39 cellular contexts compared by ENCODE assay signal in genomic region chr3:59167756-59168155, GRCh38.
"Had no signal": no experiment of that assay in that cellular context is flagged by ENCODE, and none has a peak within 500 bp of the region (broad histone marks: within the 10 kb centered on the region; RNA-seq: fewer than 3 reads in every experiment).

No MANE protein-coding gene starts in this region.

- H3K27ac ChIP-seq: adrenal gland, ascending aorta, body of pancreas, brain microvascular endothelial cell, breast epithelium, cardiac muscle cell had no signal

- H3K36me3 ChIP-seq: adrenal gland, ascending aorta, brain microvascular endothelial cell, breast epithelium, cardiac muscle cell had no signal

- H3K4me3 Mint-ChIP-seq: activated naive CD4-positive, alpha-beta T cell treated with anti-CD3 and anti-CD28 coated beads for 36 hours; activated naive CD4-positive, alpha-beta T cell treated with anti-CD3 and anti-CD28 coated beads, Interleukin-2, amount 10 ng/mL, durations not matched to agents 7 days and 5 days; activated naive CD4-positive, alpha-beta T cell treated with anti-CD3 and anti-CD28 coated beads, Interleukin-2, amount 50 U/mL, for 24 hours; activated naive CD8-positive, alpha-beta T cell; activated naive CD8-positive, alpha-beta T cell treated with anti-CD3 and anti-CD28 coated beads for 36 hours; activated naive CD8-positive, alpha-beta T cell treated with anti-CD3 and anti-CD28 coated beads, Interleukin-2, amount 10 ng/mL, durations not matched to agents 7 days and 5 days; activated naive CD8-positive, alpha-beta T cell treated with anti-CD3 and anti-CD28 coated beads, Interleukin-2, amount 50 U/mL, for 24 hours; activated T-cell treated with anti-CD3 and anti-CD28 coated beads, Interleukin-2, amount 50 U/mL, for 4 hours; activated T-cell treated with anti-CD3 and anti-CD28 coated beads, Interleukin-2, amount 50 U/mL, for 72 hours; activated T-helper 1 cell treated with anti-CD3 and anti-CD28 coated beads, Interleukin-12 subunit alpha, Interleukin-12 subunit beta, Interleukin-2, Interleukin-4 antibody, amounts not matched to agents 30 ng/mL and 10 ng/mL and 1 ng/mL, durations not matched to agents 14 hours and 24 hours and 36 hours; activated T-helper 17 cell treated with anti-CD3 and anti-CD28 coated beads, Interleukin-2, amount 50 U/mL, for 72 hours; brain; central memory CD8-positive, alpha-beta T cell had no signal

- H3K4me1 Mint-ChIP-seq: activated naive CD4-positive, alpha-beta T cell treated with anti-CD3 and anti-CD28 coated beads, Interleukin-2, amount 10 ng/mL, durations not matched to agents 7 days and 5 days; activated naive CD4-positive, alpha-beta T cell treated with anti-CD3 and anti-CD28 coated beads, Interleukin-2, amount 50 U/mL, for 24 hours; activated naive CD8-positive, alpha-beta T cell treated with anti-CD3 and anti-CD28 coated beads for 36 hours; activated naive CD8-positive, alpha-beta T cell treated with anti-CD3 and anti-CD28 coated beads, Interleukin-2, amount 10 ng/mL, durations not matched to agents 7 days and 5 days; activated naive CD8-positive, alpha-beta T cell treated with anti-CD3 and anti-CD28 coated beads, Interleukin-2, amount 50 U/mL, for 24 hours; activated T-helper 17 cell treated with anti-CD3 and anti-CD28 coated beads, Interleukin-2, amount 50 U/mL, for 72 hours; brain; central memory CD8-positive, alpha-beta T cell had no signal

- ATAC-seq: activated naive CD4-positive, alpha-beta T cell treated with anti-CD3 and anti-CD28 coated beads, Interleukin-2, amount 50 U/mL, for 72 hours; activated naive CD8-positive, alpha-beta T cell treated with anti-CD3 and anti-CD28 coated beads, Interleukin-2, amount 50 U/mL, for 24 hours; activated T-cell treated with anti-CD3 and anti-CD28 coated beads, Interleukin-2, amount 50 U/mL, for 4 hours; activated T-cell treated with anti-CD3 and anti-CD28 coated beads, Interleukin-2, amount 50 U/mL, for 72 hours; activated T-helper 17 cell treated with anti-CD3 and anti-CD28 coated beads, Interleukin-2, amount 50 U/mL, for 72 hours; body of pancreas had no signal

- H3K27ac Mint-ChIP-seq: activated naive CD4-positive, alpha-beta T cell treated with anti-CD3 and anti-CD28 coated beads for 36 hours; activated naive CD4-positive, alpha-beta T cell treated with anti-CD3 and anti-CD28 coated beads, Interleukin-2, amount 10 ng/mL, durations not matched to agents 7 days and 5 days; activated naive CD4-positive, alpha-beta T cell treated with anti-CD3 and anti-CD28 coated beads, Interleukin-2, amount 50 U/mL, for 24 hours; activated naive CD4-positive, alpha-beta T cell treated with anti-CD3 and anti-CD28 coated beads, Interleukin-2, amount 50 U/mL, for 72 hours; activated naive CD8-positive, alpha-beta T cell; activated naive CD8-positive, alpha-beta T cell treated with anti-CD3 and anti-CD28 coated beads for 36 hours; activated naive CD8-positive, alpha-beta T cell treated with anti-CD3 and anti-CD28 coated beads, Interleukin-2, amount 10 ng/mL, durations not matched to agents 7 days and 5 days; activated naive CD8-positive, alpha-beta T cell treated with anti-CD3 and anti-CD28 coated beads, Interleukin-2, amount 50 U/mL, for 24 hours; activated T-cell treated with anti-CD3 and anti-CD28 coated beads, Interleukin-2, amount 50 U/mL, for 72 hours; activated T-helper 1 cell treated with anti-CD3 and anti-CD28 coated beads, Interleukin-12 subunit alpha, Interleukin-12 subunit beta, Interleukin-2, Interleukin-4 antibody, amounts not matched to agents 30 ng/mL and 10 ng/mL and 1 ng/mL, durations not matched to agents 14 hours and 24 hours and 36 hours; activated T-helper 17 cell treated with anti-CD3 and anti-CD28 coated beads, Interleukin-2, amount 50 U/mL, for 72 hours; activated T-helper 2 cell treated with anti-CD3 and anti-CD28 coated beads, Interferon-gamma antibody, Interleukin-2, Interleukin-4, amounts not matched to agents 10 μg/mL and 5 μg/mL and 100 μg/mL, durations not matched to agents 14 hours and 24 hours and 36 hours; brain had no signal

- H3K9me3 Mint-ChIP-seq: activated naive CD4-positive, alpha-beta T cell treated with anti-CD3 and anti-CD28 coated beads for 36 hours; activated naive CD4-positive, alpha-beta T cell treated with anti-CD3 and anti-CD28 coated beads, Interleukin-2, amount 10 ng/mL, durations not matched to agents 7 days and 5 days; activated naive CD4-positive, alpha-beta T cell treated with anti-CD3 and anti-CD28 coated beads, Interleukin-2, amount 50 U/mL, for 24 hours; activated naive CD8-positive, alpha-beta T cell treated with anti-CD3 and anti-CD28 coated beads for 36 hours; activated naive CD8-positive, alpha-beta T cell treated with anti-CD3 and anti-CD28 coated beads, Interleukin-2, amount 10 ng/mL, durations not matched to agents 7 days and 5 days; activated naive CD8-positive, alpha-beta T cell treated with anti-CD3 and anti-CD28 coated beads, Interleukin-2, amount 50 U/mL, for 24 hours; activated T-cell treated with anti-CD3 and anti-CD28 coated beads, Interleukin-2, amount 50 U/mL, for 4 hours; activated T-cell treated with anti-CD3 and anti-CD28 coated beads, Interleukin-2, amount 50 U/mL, for 72 hours; activated T-helper 1 cell treated with anti-CD3 and anti-CD28 coated beads, Interleukin-12 subunit alpha, Interleukin-12 subunit beta, Interleukin-2, Interleukin-4 antibody, amounts not matched to agents 30 ng/mL and 10 ng/mL and 1 ng/mL, durations not matched to agents 14 hours and 24 hours and 36 hours; activated T-helper 17 cell treated with anti-CD3 and anti-CD28 coated beads, Interleukin-2, amount 50 U/mL, for 72 hours; activated T-helper 2 cell treated with anti-CD3 and anti-CD28 coated beads, Interferon-gamma antibody, Interleukin-2, Interleukin-4, amounts not matched to agents 10 μg/mL and 5 μg/mL and 100 μg/mL, durations not matched to agents 14 hours and 24 hours and 36 hours; central memory CD8-positive, alpha-beta T cell had no signal

- H3K27me3 Mint-ChIP-seq: activated naive CD8-positive, alpha-beta T cell; activated naive CD8-positive, alpha-beta T cell treated with anti-CD3 and anti-CD28 coated beads for 36 hours; activated naive CD8-positive, alpha-beta T cell treated with anti-CD3 and anti-CD28 coated beads, Interleukin-2, amount 50 U/mL, for 24 hours; activated T-helper 17 cell treated with anti-CD3 and anti-CD28 coated beads, Interleukin-2, amount 50 U/mL, for 72 hours; brain; central memory CD8-positive, alpha-beta T cell had no signal

- H3K4me3 ChIP-seq: adrenal gland, ascending aorta, body of pancreas, breast epithelium, cardiac muscle cell had no signal

- FAIRE-seq: astrocyte, bronchial epithelial cell, colon had no signal

- DNase-seq: activated effector memory CD4-positive, alpha-beta T cell treated with anti-CD3 and anti-CD28 coated beads, Interleukin-2, amount 50 U/mL, for 16 hours; activated effector memory CD4-positive, alpha-beta T cell treated with Interleukin-2 at 50 U/mL for 16 hours; activated gamma-delta T cell; activated gamma-delta T cell treated with Interleukin-2 at 50 U/mL for 16 hours; activated naive CD4-positive, alpha-beta T cell; activated naive CD4-positive, alpha-beta T cell treated with anti-CD3 and anti-CD28 coated beads for 36 hours; activated naive CD4-positive, alpha-beta T cell treated with anti-CD3 and anti-CD28 coated beads, Interleukin-2, amount 10 ng/mL, durations not matched to agents 7 days and 5 days; activated naive CD4-positive, alpha-beta T cell treated with anti-CD3 and anti-CD28 coated beads, Interleukin-2, amount 50 U/mL, for 16 hours; activated naive CD4-positive, alpha-beta T cell treated with Interleukin-2 at 50 U/mL for 16 hours; activated naive CD8-positive, alpha-beta T cell treated with anti-CD3 and anti-CD28 coated beads for 36 hours; activated naive CD8-positive, alpha-beta T cell treated with anti-CD3 and anti-CD28 coated beads, Interleukin-2, amount 10 ng/mL, durations not matched to agents 7 days and 5 days; activated naive CD8-positive, alpha-beta T cell treated with anti-CD3 and anti-CD28 coated beads, Interleukin-2, amount 50 U/mL, for 24 hours; activated T-cell treated with anti-CD3 and anti-CD28 coated beads, Interleukin-2, amount 50 U/mL, for 4 hours; activated T-cell treated with anti-CD3 and anti-CD28 coated beads, Interleukin-2, amount 50 U/mL, for 48 hours; activated T-cell treated with anti-CD3 and anti-CD28 coated beads, Interleukin-2, amount 50 U/mL, for 72 hours; adrenal gland; amniotic stem cell; amygdala; anterior cingulate cortex; aorta; body of pancreas; brain microvascular endothelial cell; caudate nucleus; central memory CD4-positive, alpha-beta T cell; cerebellar nuclear complex had no signal

- H3K27me3 ChIP-seq: adrenal gland, ascending aorta, body of pancreas, brain microvascular endothelial cell, breast epithelium, cardiac muscle cell had no signal

- H3K4me1 ChIP-seq: adrenal gland, ascending aorta, body of pancreas, breast epithelium had no signal

- H3K9me3 ChIP-seq: adrenal gland, ascending aorta, body of pancreas had no signal
